Comparison of ENCODE assay signal across 9 cellular contexts in genomic region chr22:46614070-46614931, GRCh38. TPM values are rescaled to one million over a fixed set of nuclear protein-coding genes. Genes with fewer than 3 reads are reported as not detected.
DNase-seq lines count a peak whose midpoint lies in the region; ATAC-seq and TF ChIP-seq lines count a peak whose summit lies in the region.
"Had no signal": no experiment of that assay in that cellular context is flagged by ENCODE, and none has a peak within 500 bp of the region (broad histone marks: within the 10 kb centered on the region; RNA-seq: fewer than 3 reads in every experiment).

No MANE protein-coding gene starts in this region.

- H3K9me3 Mint-ChIP-seq in memory B cell = no peaks in the 10 kb centered on the region
- no peaks in the 10 kb centered on the region for H3K9me3 Mint-ChIP-seq in stimulated activated naive CD8-positive, alpha-beta T cell treated with anti-CD3 and anti-CD28 coated beads, Interleukin-15, Interleukin-2, amounts not matched to agents 100 ng/mL and 50 ng/mL, for 24 hours
- H3K9me3 Mint-ChIP-seq in chondrocyte (ENCODE audit: low read depth) = no peaks in the 10 kb centered on the region

- H3K27me3 Mint-ChIP-seq in memory B cell = no peaks in the 10 kb centered on the region
- no peaks in the 10 kb centered on the region for H3K27me3 Mint-ChIP-seq in stimulated activated naive CD8-positive, alpha-beta T cell treated with anti-CD3 and anti-CD28 coated beads, Interleukin-15, Interleukin-2, amounts not matched to agents 100 ng/mL and 50 ng/mL, for 24 hours
- H3K27me3 Mint-ChIP-seq in chondrocyte (ENCODE audit: low read depth) = no peaks in the 10 kb centered on the region

- no peaks in the 10 kb centered on the region for H3K36me3 ChIP-seq in KOPT-K1 (ENCODE audit: insufficient read depth, low read length)
- peaks cover 10% of the 10 kb centered on the region for H3K36me3 ChIP-seq in BE2C

- ATAC-seq in memory B cell (ENCODE audit: low read depth) (peak; percentile 79), GM19452 (IDR thresholded peaks at IDR 0.05; ENCODE audit: unreplicated experiment) (no peak)

- H3K27ac ChIP-seq in KOPT-K1 (ENCODE audit: low read depth, low read length, poor library complexity, severe bottlenecking) = peak overlapping the region; percentile 99

- peak overlapping the region; percentile 94 for H3K4me3 Mint-ChIP-seq in memory B cell
- peak overlapping the region; percentile 87 for H3K4me3 Mint-ChIP-seq in stimulated activated naive CD8-positive, alpha-beta T cell treated with anti-CD3 and anti-CD28 coated beads, Interleukin-15, Interleukin-2, amounts not matched to agents 100 ng/mL and 50 ng/mL, for 24 hours
- H3K4me3 Mint-ChIP-seq in chondrocyte (ENCODE audit: unreplicated experiment) = no peak overlapping the region

- H3K36me3 Mint-ChIP-seq in memory B cell (no peaks in the 10 kb centered on the region), chondrocyte (ENCODE audit: low read depth) (no peaks in the 10 kb centered on the region)
- no peaks in the 10 kb centered on the region for H3K36me3 Mint-ChIP-seq in stimulated activated naive CD8-positive, alpha-beta T cell treated with anti-CD3 and anti-CD28 coated beads, Interleukin-15, Interleukin-2, amounts not matched to agents 100 ng/mL and 50 ng/mL, for 24 hours (ENCODE audit: low read depth)

- H3K4me1 Mint-ChIP-seq in memory B cell = peaks cover 30% of the 10 kb centered on the region
- H3K4me1 Mint-ChIP-seq in stimulated activated naive CD8-positive, alpha-beta T cell treated with anti-CD3 and anti-CD28 coated beads, Interleukin-15, Interleukin-2, amounts not matched to agents 100 ng/mL and 50 ng/mL, for 24 hours (ENCODE audit: low read depth) = peaks cover 28% of the 10 kb centered on the region
- peaks cover 35% of the 10 kb centered on the region for H3K4me1 Mint-ChIP-seq in chondrocyte (ENCODE audit: low read depth)

- no peaks in the 10 kb centered on the region for H3K27me3 ChIP-seq in BE2C

- peaks cover 24% of the 10 kb centered on the region for H3K4me1 ChIP-seq in BE2C

- DNase-seq in activated CD8-positive, alpha-beta memory T cell treated with anti-CD3 and anti-CD28 coated beads, Interleukin-2, amount 50 U/mL, for 1 hour (ENCODE audit: extremely low read depth) = peak; percentile 38
- DNase-seq in memory B cell (ENCODE audit: low spot score in 2 of 2) = peak in 1 of 2 donors; percentile 46
- DNase-seq in BE2C = no peak
- no peak for DNase-seq in chondrocyte (ENCODE audit: low spot score)
- no peak for DNase-seq in D341Med (ENCODE audit: low spot score)

- H3K4me3 ChIP-seq in BE2C (ENCODE audit: low read depth, low read length) = no peak overlapping the region
- H3K4me3 ChIP-seq: lung had no signal

- H3K27ac Mint-ChIP-seq in memory B cell (peak overlapping the region; percentile 83), chondrocyte (ENCODE audit: unreplicated experiment) (no peak overlapping the region)
- peak overlapping the region; percentile 96 for H3K27ac Mint-ChIP-seq in stimulated activated naive CD8-positive, alpha-beta T cell treated with anti-CD3 and anti-CD28 coated beads, Interleukin-15, Interleukin-2, amounts not matched to agents 100 ng/mL and 50 ng/mL, for 24 hours

- no peaks in the 10 kb centered on the region for H3K9me3 ChIP-seq in KOPT-K1 (ENCODE audit: insufficient read depth, low read length, poor library complexity, severe bottlenecking)
- H3K9me3 ChIP-seq in BE2C = no peaks in the 10 kb centered on the region

- TF ChIP-seq CTCF in BE2C (IDR thresholded peaks at IDR 0.05; ENCODE audit: low read depth, low read length) (no peak), chondrocyte (IDR thresholded peaks at IDR 0.05) (no peak)

RNA-seq across cellular contexts. Expression of gene GRAMD4, which starts 5.9 kb away (rescaled TPM):
- 53.7 TPM for polyA plus RNA-seq in BE2C (2012; ENCODE audit: insufficient read depth, insufficient read length, low read depth)
- 23.8 to 44.8 TPM (median 31.7 TPM) in 3 replicates for total RNA-seq in chondrocyte
